In genomic region chr2:63737085-63737701, GRCh38 we compare ENCODE assay signal across 18 cellular contexts.
A peak's percentile ranks its signal among the peaks of the same experiment; 100 is the strongest.
DNase-seq lines count a peak whose midpoint lies in the region; ATAC-seq and TF ChIP-seq lines count a peak whose summit lies in the region.
"Had no signal": no experiment of that assay in that cellular context is flagged by ENCODE, and none has a peak within 500 bp of the region (broad histone marks: within the 10 kb centered on the region; RNA-seq: fewer than 3 reads in every experiment).

No MANE protein-coding gene starts in this region.

- H3K36me3 Mint-ChIP-seq in T-cell (no peaks in the 10 kb centered on the region), natural killer cell (no peaks in the 10 kb centered on the region)

- peak; percentile 13 for DNase-seq in GM23248
- peak; percentile 88 to 92 for DNase-seq in SJCRH30
- DNase-seq in foreskin keratinocyte, result peak; percentile 93 to 97
- DNase-seq in gastrocnemius medialis, result peak in 1 of 2 donors; percentile 25
- no peak for DNase-seq in amniotic stem cell (lab: John Stamatoyannopoulos, UW)
- no peak for DNase-seq in T-cell
- no peak for DNase-seq in activated CD8-positive, alpha-beta memory T cell treated with anti-CD3 and anti-CD28 coated beads for 24 hours
- DNase-seq in natural killer cell, result no peak
- DNase-seq: activated CD4-positive, alpha-beta T cell treated with anti-CD3 and anti-CD28 coated beads for 1 hour; activated effector memory CD4-positive, alpha-beta T cell treated with anti-CD3 and anti-CD28 coated beads, Interleukin-2, amount 50 U/mL, for 16 hours; head of caudate nucleus; KG1; NCI-H1417; NCI-H345; nucleus accumbens; stimulated activated naive CD8-positive, alpha-beta T cell treated with anti-CD3 and anti-CD28 coated beads, Interleukin-15, Interleukin-2, amounts not matched to agents 100 U/mL and 50 U/mL, for 24 hours had no signal

- POLR2A ChIA-PET in T-cell (lab: Charles Lee), result no interaction called here

- no peak overlapping the region for H3K9ac ChIP-seq in GM23248

- ATAC-seq in foreskin keratinocyte (peak; percentile 83), gastrocnemius medialis (peak; percentile 65 to 73), T-cell (replicated peaks in 1 of 4) (no peak), natural killer cell (no peak)

- H3K27ac ChIP-seq in GM23248, result peak overlapping the region; percentile 66
- H3K27ac ChIP-seq in SJCRH30, result peak overlapping the region; percentile 74
- H3K27ac ChIP-seq in foreskin keratinocyte, result peak overlapping the region; percentile 96
- peak overlapping the region; percentile 38 to 63 (median 57) for H3K27ac ChIP-seq in gastrocnemius medialis

- peaks cover 28% of the 10 kb centered on the region for H3F3A ChIP-seq in GM23248 (ENCODE audit: insufficient read depth)

- CTCF ChIA-PET in T-cell (lab: Charles Lee), result no interaction called here

- H3K4me1 Mint-ChIP-seq in T-cell (no peaks in the 10 kb centered on the region), natural killer cell (no peaks in the 10 kb centered on the region)

- in situ Hi-C loops in GM23248 (cut with MboI) (no loop called here), gastrocnemius medialis (cut with MboI; ENCODE audit: low sequenced_read_pairs in 4 of 4) (no loop called here)

- H3K9me2 ChIP-seq in GM23248 (ENCODE audit: insufficient read depth), result no peaks in the 10 kb centered on the region

- H3K27me3 Mint-ChIP-seq in T-cell (peaks cover 2 to 3% of the 10 kb centered on the region in 2 donors), natural killer cell (ENCODE audit: low read depth in 2 of 2) (peaks cover 14 to 19% of the 10 kb centered on the region in 2 donors)

- no peaks in the 10 kb centered on the region for H3K79me2 ChIP-seq in GM23248 (ENCODE audit: insufficient read depth)

- H3K9me3 ChIP-seq in GM23248 (ENCODE audit: low read depth), result no peaks in the 10 kb centered on the region
- H3K9me3 ChIP-seq in SJCRH30 (replicated peaks), result 0 out of 2 replicates have a peak, but pooled peaks cover 3% of the 10 kb centered on the region
- no peaks in the 10 kb centered on the region for H3K9me3 ChIP-seq in gastrocnemius medialis
- H3K9me3 ChIP-seq: body of pancreas had no signal

- H2AFZ ChIP-seq in GM23248, result peak overlapping the region; percentile 9; the same call in 1 of the 2 replicates

- no peak overlapping the region for H3K4me3 Mint-ChIP-seq in T-cell
- no peak overlapping the region for H3K4me3 Mint-ChIP-seq in natural killer cell
- H3K4me3 Mint-ChIP-seq: T-helper 2 cell treated with Interferon-gamma antibody and Interleukin-4, amounts not matched to agents 5 μg/mL and 100 μg/mL, for 36 hours had no signal

- peak overlapping the region; percentile 43 for H3K4me2 ChIP-seq in GM23248 (ENCODE audit: unreplicated experiment)

- H4K20me1 ChIP-seq in GM23248 (ENCODE audit: insufficient read depth), result no peaks in the 10 kb centered on the region

- H3K4me3 ChIP-seq in GM23248 (no peak overlapping the region), SJCRH30 (no peak overlapping the region), gastrocnemius medialis (no peak overlapping the region)
- H3K4me3 ChIP-seq: body of pancreas had no signal

- no peak for TF ChIP-seq POLR2A in gastrocnemius medialis (IDR thresholded peaks at IDR 0.05)

- H3K27ac Mint-ChIP-seq in T-cell, result no peak overlapping the region
- H3K27ac Mint-ChIP-seq in natural killer cell, result no peak overlapping the region
- H3K27ac Mint-ChIP-seq: T-helper 2 cell treated with Interferon-gamma antibody and Interleukin-4, amounts not matched to agents 5 μg/mL and 100 μg/mL, for 36 hours had no signal

- H3K4me1 ChIP-seq in GM23248 (ENCODE audit: insufficient read depth), result peaks cover 61% of the 10 kb centered on the region
- H3K4me1 ChIP-seq in SJCRH30, result peaks cover 45% of the 10 kb centered on the region
- peaks cover 50% of the 10 kb centered on the region for H3K4me1 ChIP-seq in foreskin keratinocyte
- peaks cover 30 to 33% of the 10 kb centered on the region in 2 donors for H3K4me1 ChIP-seq in gastrocnemius medialis

- H3K36me3 ChIP-seq in GM23248 (ENCODE audit: low read depth) (no peaks in the 10 kb centered on the region), SJCRH30 (no peaks in the 10 kb centered on the region), gastrocnemius medialis (no peaks in the 10 kb centered on the region)

- intact Hi-C loops in gastrocnemius medialis (cut with DNase I; ENCODE audit: low total_unique reads) (no loop called here), natural killer cell (cut with micrococcal nuclease) (no loop called here)

- TF ChIP-seq CTCF in foreskin keratinocyte (conservative IDR thresholded peaks at IDR 0.05), result no peak
- no peak for TF ChIP-seq CTCF in gastrocnemius medialis (IDR thresholded peaks at IDR 0.05 in 4 of 5, conservative IDR thresholded peaks at IDR 0.05 in 1 of 5)
- TF ChIP-seq CTCF in natural killer cell (IDR thresholded peaks at IDR 0.05), result no peak

- H3K9me3 Mint-ChIP-seq in T-cell, result no peaks in the 10 kb centered on the region
- no peaks in the 10 kb centered on the region for H3K9me3 Mint-ChIP-seq in natural killer cell
- H3K9me3 Mint-ChIP-seq: T-helper 2 cell treated with Interferon-gamma antibody and Interleukin-4, amounts not matched to agents 5 μg/mL and 100 μg/mL, for 36 hours had no signal

- H3K27me3 ChIP-seq in GM23248 (replicated peaks; ENCODE audit: insufficient read depth) (no peaks in the 10 kb centered on the region), SJCRH30 (no peaks in the 10 kb centered on the region), foreskin keratinocyte (no peaks in the 10 kb centered on the region), gastrocnemius medialis (no peaks in the 10 kb centered on the region)
- H3K27me3 ChIP-seq: body of pancreas had no signal

Comparison
In these comparisons a context has a peak if more than half of its experiments do, and no peak if none do; other contexts are left out.
1. DNase-seq: peak in GM23248 (single experiment), SJCRH30 (2 of 2) and foreskin keratinocyte (2 of 2); none in amniotic stem cell (single experiment), T-cell (0 of 34), activated CD8-positive, alpha-beta memory T cell treated with anti-CD3 and anti-CD28 coated beads for 24 hours (single experiment) and natural killer cell (single experiment).
2. ATAC-seq: peak in foreskin keratinocyte (single experiment) and gastrocnemius medialis (2 of 2); none in T-cell (0 of 4) and natural killer cell (0 of 3).
3. Peak in every context shown above with its lines, with median percentiles within 50 percentile points of each other: H3K27ac ChIP-seq.